13 cellular contexts compared by ENCODE assay signal in the genomic region with DNA sequence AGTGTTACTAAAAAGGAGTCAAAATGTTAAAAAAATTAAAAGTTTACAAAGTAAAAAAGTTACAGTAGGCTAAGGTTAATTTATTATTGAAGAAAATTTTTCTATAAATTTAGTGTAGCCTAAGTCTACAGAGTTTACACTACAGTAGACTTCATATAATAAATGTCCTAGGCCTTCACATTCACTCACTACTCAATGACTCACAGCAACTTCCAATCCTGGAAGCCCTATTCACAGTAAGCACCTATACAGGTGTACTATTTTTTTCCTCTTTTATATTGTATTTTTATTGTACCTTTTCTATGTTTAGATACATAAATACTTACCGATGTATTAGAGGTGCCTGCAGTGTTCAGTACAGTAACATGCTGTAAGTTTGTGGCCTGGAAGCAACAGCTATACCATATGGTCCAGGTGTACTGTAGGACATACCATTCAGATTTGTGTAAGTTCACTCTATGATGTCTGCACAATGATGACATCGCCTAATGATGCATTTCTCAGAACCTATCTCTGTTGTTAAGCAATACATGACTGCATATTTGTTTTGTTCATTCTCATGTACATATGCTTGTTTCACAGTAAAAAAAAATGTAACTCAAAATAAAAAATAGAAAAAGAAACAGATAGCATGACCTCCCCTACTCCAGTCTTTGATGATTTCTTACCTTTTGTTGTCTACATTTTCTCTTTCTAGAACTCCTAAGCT.
A peak's percentile ranks its signal among the peaks of the same experiment; 100 is the strongest.
DNase-seq lines count a peak whose midpoint lies in the region; ATAC-seq and TF ChIP-seq lines count a peak whose summit lies in the region.
"Had no signal": no experiment of that assay in that cellular context is flagged by ENCODE, and none has a peak within 500 bp of the region (broad histone marks: within the 10 kb centered on the region; RNA-seq: fewer than 3 reads in every experiment).

No MANE protein-coding gene starts in this region.

- no peaks in the 10 kb centered on the region for H3K27me3 ChIP-seq in RWPE2 (ENCODE audit: insufficient read depth, poor library complexity, severe bottlenecking)

- peaks cover 67% of the 10 kb centered on the region for H3K4me1 Mint-ChIP-seq in activated naive CD4-positive, alpha-beta T cell treated with anti-CD3 and anti-CD28 coated beads, Interleukin-2, amount 50 U/mL, for 24 hours
- peaks cover 47% of the 10 kb centered on the region for H3K4me1 Mint-ChIP-seq in stimulated activated effector memory CD8-positive, alpha-beta T cell treated with anti-CD3 and anti-CD28 coated beads, Interleukin-12 subunit alpha, Interleukin-12 subunit beta, amount 100 ng/mL, for 72 hours

- peaks cover 26% of the 10 kb centered on the region for H3K36me3 Mint-ChIP-seq in activated naive CD4-positive, alpha-beta T cell treated with anti-CD3 and anti-CD28 coated beads, Interleukin-2, amount 50 U/mL, for 24 hours
- peaks cover 29% of the 10 kb centered on the region for H3K36me3 Mint-ChIP-seq in stimulated activated effector memory CD8-positive, alpha-beta T cell treated with anti-CD3 and anti-CD28 coated beads, Interleukin-12 subunit alpha, Interleukin-12 subunit beta, amount 100 ng/mL, for 72 hours
- H3K36me3 Mint-ChIP-seq: WTC11 had no signal

- H3K9me3 Mint-ChIP-seq in activated naive CD4-positive, alpha-beta T cell treated with anti-CD3 and anti-CD28 coated beads, Interleukin-2, amount 50 U/mL, for 24 hours = peaks cover 5% of the 10 kb centered on the region
- H3K9me3 Mint-ChIP-seq in stimulated activated effector memory CD8-positive, alpha-beta T cell treated with anti-CD3 and anti-CD28 coated beads, Interleukin-12 subunit alpha, Interleukin-12 subunit beta, amount 100 ng/mL, for 72 hours = no peaks in the 10 kb centered on the region
- H3K9me3 Mint-ChIP-seq: WTC11 had no signal

- H3K36me3 ChIP-seq in RWPE2 (ENCODE audit: low read depth) = peaks cover 35% of the 10 kb centered on the region

- TF ChIP-seq CTCF in RWPE2 (IDR thresholded peaks at IDR 0.05; ENCODE audit: poor library complexity, severe bottlenecking) (no peak), fibroblast of mammary gland (conservative IDR thresholded peaks at IDR 0.05; ENCODE audit: control insufficient read depth, insufficient read depth, low read depth, low read length) (no peak)

- ATAC-seq in RWPE2 (ENCODE audit: low read depth) (peak; percentile 90), HG03565 (IDR thresholded peaks at IDR 0.05; ENCODE audit: unreplicated experiment) (no peak)
- ATAC-seq in stimulated activated effector memory CD8-positive, alpha-beta T cell treated with anti-CD3 and anti-CD28 coated beads, Interleukin-12 subunit alpha, Interleukin-12 subunit beta, amount 100 ng/mL, for 72 hours = peak; percentile 64
- ATAC-seq: WTC11 had no signal

- no peak overlapping the region for H3K4me3 ChIP-seq in RWPE2 (ENCODE audit: severe bottlenecking)
- no peak overlapping the region for H3K4me3 ChIP-seq in fibroblast of mammary gland (ENCODE audit: control insufficient read depth, low read depth, low read length)

- peak overlapping the region; percentile 89 for H3K27ac Mint-ChIP-seq in activated naive CD4-positive, alpha-beta T cell treated with anti-CD3 and anti-CD28 coated beads, Interleukin-2, amount 50 U/mL, for 24 hours
- peak overlapping the region; percentile 9 for H3K27ac Mint-ChIP-seq in stimulated activated effector memory CD8-positive, alpha-beta T cell treated with anti-CD3 and anti-CD28 coated beads, Interleukin-12 subunit alpha, Interleukin-12 subunit beta, amount 100 ng/mL, for 72 hours
- H3K27ac Mint-ChIP-seq: WTC11 had no signal

- peaks cover 29% of the 10 kb centered on the region for H3K4me1 ChIP-seq in RWPE2 (ENCODE audit: insufficient read depth, poor library complexity, severe bottlenecking)

- no peaks in the 10 kb centered on the region for H3K9me3 ChIP-seq in RWPE2 (ENCODE audit: severe bottlenecking)

- no peaks in the 10 kb centered on the region for H3K27me3 Mint-ChIP-seq in activated naive CD4-positive, alpha-beta T cell treated with anti-CD3 and anti-CD28 coated beads, Interleukin-2, amount 50 U/mL, for 24 hours

- no peak overlapping the region for H3K4me3 Mint-ChIP-seq in activated naive CD4-positive, alpha-beta T cell treated with anti-CD3 and anti-CD28 coated beads, Interleukin-2, amount 50 U/mL, for 24 hours
- H3K4me3 Mint-ChIP-seq in stimulated activated effector memory CD8-positive, alpha-beta T cell treated with anti-CD3 and anti-CD28 coated beads, Interleukin-12 subunit alpha, Interleukin-12 subunit beta, amount 100 ng/mL, for 72 hours = no peak overlapping the region
- H3K4me3 Mint-ChIP-seq: WTC11 had no signal

- H3K27ac ChIP-seq in RWPE2 (ENCODE audit: poor library complexity, severe bottlenecking) = peak overlapping the region; percentile 40

- no peak for DNase-seq in activated naive CD4-positive, alpha-beta T cell treated with anti-CD3 and anti-CD28 coated beads, Interleukin-2, amount 50 U/mL, for 16 hours
- DNase-seq in RWPE2 (ENCODE audit: low spot score) (no peak), fibroblast of mammary gland (ENCODE audit: low read depth) (peak; percentile 82), SHP77 treated with DMSO at 0.1 percent for 48 hours (lab: John Stamatoyannopoulos, UW) (no peak), NCI-H1092 (lab: John Stamatoyannopoulos, UW) (no peak)
- no peak for DNase-seq in stimulated activated effector memory CD8-positive, alpha-beta T cell treated with anti-CD3 and anti-CD28 coated beads, Interleukin-12 subunit alpha, Interleukin-12 subunit beta, amount 100 ng/mL, for 72 hours (ENCODE audit: low spot score in 2 of 2)
- DNase-seq: central memory CD4-positive, alpha-beta T cell; glutamatergic neuron; NCI-H187 treated with DMSO at 0.1 percent for 48 hours; stimulated activated CD4-positive, alpha-beta T cell treated with anti-CD3 and anti-CD28 coated beads, Interleukin-15, amount 100 ng/mL, for 24 hours had no signal
